8 cellular contexts compared by ENCODE assay signal in the genomic region with DNA sequence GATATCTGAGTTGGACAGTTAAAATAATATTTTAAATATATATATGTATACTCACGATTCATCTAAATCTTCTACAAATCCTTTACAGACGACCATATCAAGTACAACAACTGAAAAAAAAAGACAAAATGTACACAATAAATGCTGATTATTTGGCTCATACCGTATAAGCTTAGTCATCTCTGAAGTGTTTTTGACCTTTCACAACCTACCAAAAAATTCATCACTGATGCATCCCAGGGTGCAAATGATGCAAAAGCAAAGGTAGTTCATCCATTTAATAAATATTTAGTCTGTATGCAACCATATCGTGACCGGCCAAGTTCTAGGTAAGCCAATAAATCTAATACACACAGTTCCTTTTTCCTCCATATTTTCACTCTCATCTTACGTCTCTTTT. TPM values are rescaled to one million over a fixed set of nuclear protein-coding genes. Genes with fewer than 3 reads are reported as not detected.
DNase-seq lines count a peak whose midpoint lies in the region; ATAC-seq and TF ChIP-seq lines count a peak whose summit lies in the region.

No MANE protein-coding gene starts in this region.

- H3K9ac ChIP-seq in mucosa of stomach (ENCODE audit: low read length) = peak overlapping the region; percentile 74

- DNase-seq in AG04450 (ENCODE audit: low read depth, low spot score) (no peak), HL-60 (ENCODE audit: low read depth in 1 of 2, low spot score in 1 of 2) (no peak), breast epithelium (ENCODE audit: low spot score in 2 of 2) (no peak), caudate nucleus (lab: John Stamatoyannopoulos, UW) (no peak), HPDE6-E6E7 (ENCODE audit: extremely low spot score) (no peak)

- TF ChIP-seq POLR2A in breast epithelium (IDR thresholded peaks at IDR 0.05) = no peak

- H3K27ac ChIP-seq in AG04450 (ENCODE audit: low read depth, low read length) (no peak overlapping the region), HL-60 (replicated peaks) (peak overlapping the region; percentile 90), breast epithelium (peak overlapping the region in 1 of 2 donors; percentile 80), caudate nucleus (ENCODE audit: low read depth, low read length) (no peak overlapping the region)

- TF ChIP-seq CTCF in AG04450 (IDR thresholded peaks at IDR 0.05; ENCODE audit: low read depth, low read length) (no peak), HL-60 (IDR thresholded peaks at IDR 0.05; ENCODE audit: insufficient read depth, low read length) (no peak), breast epithelium (IDR thresholded peaks at IDR 0.05) (no peak)

- H3K36me3 ChIP-seq in breast epithelium (no peaks in the 10 kb centered on the region), mucosa of stomach (ENCODE audit: control insufficient read depth, insufficient read depth, low read length) (no peaks in the 10 kb centered on the region)

- H3K27me3 ChIP-seq in AG04450 (ENCODE audit: control insufficient read depth, insufficient read depth, low read length) (no peaks in the 10 kb centered on the region), HL-60 (ENCODE audit: insufficient read depth, poor library complexity, severe bottlenecking) (no peaks in the 10 kb centered on the region), breast epithelium (no peaks in the 10 kb centered on the region), mucosa of stomach (ENCODE audit: control insufficient read depth, insufficient read depth, low read length) (no peaks in the 10 kb centered on the region)

- intact Hi-C loops in breast epithelium (cut with DNase I; ENCODE audit: low total_unique reads) = no loop called here

- H3K4me1 ChIP-seq in breast epithelium (peaks cover 0 to 5% of the 10 kb centered on the region in 2 donors), mucosa of stomach (ENCODE audit: control insufficient read depth, insufficient read depth, low read length) (no peaks in the 10 kb centered on the region)

- ATAC-seq in GM21423 (IDR thresholded peaks at IDR 0.05; ENCODE audit: unreplicated experiment) (no peak), HG03460 (IDR thresholded peaks at IDR 0.05; ENCODE audit: unreplicated experiment) (no peak)

- CTCF ChIA-PET in AG04450 (lab: Charles Lee) = no interaction called here

- H3K9me3 ChIP-seq in AG04450 (ENCODE audit: control insufficient read depth, insufficient read depth, low read length) = no peaks in the 10 kb centered on the region
- no peaks in the 10 kb centered on the region for H3K9me3 ChIP-seq in breast epithelium
- no peaks in the 10 kb centered on the region for H3K9me3 ChIP-seq in mucosa of stomach (ENCODE audit: control insufficient read depth, low read length)

- H3K4me3 ChIP-seq in AG04450 (ENCODE audit: low read depth, low read length) (peak overlapping the region; percentile 88), HL-60 (replicated peaks; ENCODE audit: insufficient read depth, low read length) (peak overlapping the region; percentile 86), breast epithelium (peak overlapping the region; percentile 83 to 96 (median 95)), mucosa of stomach (ENCODE audit: low read length) (peak overlapping the region; percentile 73)

- POLR2A ChIA-PET in AG04450 (lab: Yijun Ruan, JAX) = no interaction called here

RNA-seq across cellular contexts. Expression of gene TMX3, which starts 1.1 kb away (rescaled TPM):
- polyA plus RNA-seq in AG04450 (2011; rRNA removed) = 51.6 and 59.6 TPM in 2 replicates
- polyA minus RNA-seq in AG04450 (2011; rRNA and poly(A)+ RNA removed) = 47.1 and 55.9 TPM in 2 replicates
- 10 to 100 TPM; 41.0 to 55.3 (median 41.3) TPM for total RNA-seq in breast epithelium
